20 cellular contexts compared by ENCODE assay signal in the genomic region with DNA sequence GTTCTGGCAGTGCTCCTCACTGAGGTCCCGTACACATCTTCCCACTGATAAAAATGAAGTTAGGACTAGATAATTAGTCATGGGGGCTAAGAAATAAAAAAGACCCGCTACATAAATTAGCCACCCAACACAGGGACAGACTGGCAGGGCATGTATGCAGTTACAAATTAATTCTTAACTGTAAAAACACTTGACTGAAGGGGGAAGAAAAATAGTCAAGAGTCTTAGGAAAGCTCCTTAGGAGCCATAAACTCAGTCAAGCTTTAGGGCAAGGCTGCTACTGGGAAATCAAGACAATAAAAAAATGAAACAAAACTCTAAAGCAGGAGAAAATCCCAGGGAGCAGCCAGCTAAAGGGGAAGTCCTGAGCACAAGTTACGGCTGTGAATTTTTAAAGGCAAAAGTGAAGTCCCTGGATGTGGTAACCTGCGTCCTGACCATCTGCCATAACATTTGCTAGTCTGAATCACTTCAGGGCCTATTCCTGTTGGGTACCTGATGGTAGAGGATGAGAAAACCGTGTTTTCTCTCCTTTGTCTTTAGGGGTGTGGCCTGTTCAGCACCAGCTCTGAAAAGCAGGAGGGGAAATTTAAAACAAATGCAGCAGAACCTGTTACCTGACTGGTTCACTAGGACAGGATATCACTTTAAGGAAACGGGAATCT. TPM values are rescaled to one million over a fixed set of nuclear protein-coding genes. Genes with fewer than 3 reads are reported as not detected.
"Had no signal": no experiment of that assay in that cellular context is flagged by ENCODE, and none has a peak within 500 bp of the region (broad histone marks: within the 10 kb centered on the region; RNA-seq: fewer than 3 reads in every experiment).

No MANE protein-coding gene starts in this region.

- H3K4me1 ChIP-seq: body of pancreas, heart left ventricle, pancreas, sigmoid colon, spleen, vagina had no signal

- H3K27ac Mint-ChIP-seq: activated B cell treated with CpG ODN at 0.5 μM for 24 hours; activated CD4-positive, alpha-beta T cell treated with anti-CD3 and anti-CD28 coated beads, Interleukin-2, amount 10 ng/mL, durations not matched to agents 7 days and 5 days; immature natural killer cell had no signal

- H3K27ac ChIP-seq: body of pancreas, heart left ventricle, pancreas, sigmoid colon, spleen, vagina had no signal

- H3K27me3 ChIP-seq: body of pancreas, heart left ventricle, pancreas, sigmoid colon, spleen, vagina had no signal

- H3K4me3 ChIP-seq: body of pancreas, heart left ventricle, pancreas, sigmoid colon, spleen, thoracic aorta, vagina had no signal

- H3K4me1 Mint-ChIP-seq: activated B cell treated with CpG ODN at 0.5 μM for 24 hours, immature natural killer cell had no signal

- H3K4me3 Mint-ChIP-seq: activated B cell treated with CpG ODN at 0.5 μM for 24 hours; activated CD4-positive, alpha-beta T cell treated with anti-CD3 and anti-CD28 coated beads, Interleukin-2, amount 10 ng/mL, durations not matched to agents 7 days and 5 days; immature natural killer cell had no signal

- H3K9me3 ChIP-seq: body of pancreas, heart left ventricle, pancreas, sigmoid colon, spleen, thoracic aorta, vagina had no signal

- H3K27me3 Mint-ChIP-seq: activated B cell treated with CpG ODN at 0.5 μM for 24 hours; activated CD4-positive, alpha-beta T cell treated with anti-CD3 and anti-CD28 coated beads, Interleukin-2, amount 10 ng/mL, durations not matched to agents 7 days and 5 days had no signal

- DNase-seq: activated B cell treated with CpG ODN at 0.5 μM for 24 hours; activated CD4-positive, alpha-beta T cell treated with anti-CD3 and anti-CD28 coated beads, Interleukin-2, amount 10 ng/mL, durations not matched to agents 7 days and 5 days; activated CD8-positive, alpha-beta memory T cell treated with anti-CD3 and anti-CD28 coated beads for 24 hours; activated naive CD4-positive, alpha-beta T cell treated with Interleukin-2 at 50 U/mL for 16 hours; amygdala; body of pancreas; central memory CD4-positive, alpha-beta T cell; effector CD8-positive, alpha-beta T cell; foreskin melanocyte; heart left ventricle; immature natural killer cell; midbrain; pancreas; sigmoid colon; spleen; T-helper 2 cell had no signal

- H3K9me3 Mint-ChIP-seq: activated B cell treated with CpG ODN at 0.5 μM for 24 hours; activated CD4-positive, alpha-beta T cell treated with anti-CD3 and anti-CD28 coated beads, Interleukin-2, amount 10 ng/mL, durations not matched to agents 7 days and 5 days had no signal

- ATAC-seq: body of pancreas, heart left ventricle, pancreas had no signal

RNA-seq across cellular contexts. Expression of a gene that starts 7.5 kb away (rescaled TPM):
- total RNA-seq: activated B cell treated with CpG ODN at 0.5 μM for 24 hours; activated CD4-positive, alpha-beta T cell treated with anti-CD3 and anti-CD28 coated beads, Interleukin-2, amount 10 ng/mL, durations not matched to agents 7 days and 5 days; body of pancreas; fibroblast of lung; heart left ventricle; lower leg skin; pancreas; sigmoid colon; spleen; vagina had no signal
